In genomic region chr3:84946240-84946639, GRCh38 we compare ENCODE assay signal across 1 cellular context.
TF ChIP-seq lines count a peak whose summit lies in the region.

No MANE protein-coding gene starts in this region.

TF ChIP-seq in liver, 16 proteins besides CTCF, POLR2A, EP300 and RAD21:
- TF ChIP-seq REST (IDR thresholded peaks at IDR 0.05) (peak; percentile 77), YY1 (IDR thresholded peaks at IDR 0.05) (no peak)
TF ChIP-seq in liver: peak in this region for 1.
